ENCODE assay signal across 11 cellular contexts in the genomic region with DNA sequence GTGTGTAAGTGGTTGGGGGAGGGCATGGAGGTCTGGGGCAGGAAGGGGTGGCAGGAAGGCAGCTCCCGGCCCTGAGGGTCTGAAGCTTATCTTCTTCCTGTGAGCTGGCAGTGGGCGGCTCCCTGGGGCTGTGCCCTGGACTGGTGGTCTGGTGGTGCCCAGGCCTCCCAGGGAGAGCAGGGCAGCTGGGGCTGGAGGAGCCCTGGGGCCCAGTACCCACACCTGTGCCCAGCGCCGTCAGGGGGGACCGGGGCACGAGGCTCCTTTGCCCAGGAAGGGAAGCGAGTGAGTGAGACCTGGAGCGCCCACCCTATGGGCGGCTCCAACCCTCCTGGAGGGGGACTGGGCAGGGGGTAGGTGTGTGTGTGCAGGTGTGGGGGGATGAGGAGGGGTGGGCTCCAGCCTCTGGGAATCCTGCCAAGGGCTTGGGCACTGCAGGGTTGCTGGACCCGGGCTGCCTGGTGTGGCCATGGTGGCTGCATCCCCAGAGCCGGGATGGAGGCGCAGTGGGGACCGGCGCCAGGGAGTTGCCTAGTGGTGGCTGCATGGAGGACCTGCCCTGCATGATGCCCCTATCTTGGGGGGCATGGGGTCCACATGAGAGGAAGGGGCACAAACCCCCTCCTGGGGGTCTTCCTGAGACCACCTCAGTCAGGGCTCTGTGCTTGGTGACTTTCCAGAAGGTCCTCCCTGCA.
A peak's percentile ranks its signal among the peaks of the same experiment; 100 is the strongest.
DNase-seq lines count a peak whose midpoint lies in the region; TF ChIP-seq lines count a peak whose summit lies in the region.
"Had no signal": no experiment of that assay in that cellular context is flagged by ENCODE, and none has a peak within 500 bp of the region (broad histone marks: within the 10 kb centered on the region; RNA-seq: fewer than 3 reads in every experiment).

No MANE protein-coding gene starts in this region.

- peaks cover 6% of the 10 kb centered on the region for H3K4me1 Mint-ChIP-seq in activated T-cell treated with anti-CD3 and anti-CD28 coated beads, Interleukin-2, amount 50 U/mL, for 24 hours (ENCODE audit: low read depth)
- no peaks in the 10 kb centered on the region for H3K4me1 Mint-ChIP-seq in type B pancreatic cell (ENCODE audit: unreplicated experiment)
- H3K4me1 Mint-ChIP-seq: activated naive CD4-positive, alpha-beta T cell treated with anti-CD3 and anti-CD28 coated beads, Interleukin-2, amount 50 U/mL, for 24 hours had no signal

- H3K27ac Mint-ChIP-seq in activated T-cell treated with anti-CD3 and anti-CD28 coated beads, Interleukin-2, amount 50 U/mL, for 24 hours = peak overlapping the region; percentile 81
- H3K27ac Mint-ChIP-seq in type B pancreatic cell = no peak overlapping the region
- H3K27ac Mint-ChIP-seq: activated naive CD4-positive, alpha-beta T cell treated with anti-CD3 and anti-CD28 coated beads, Interleukin-2, amount 50 U/mL, for 24 hours; dendritic cell treated with granulocyte-macrophage colony-stimulating factor and Interleukin-4, amounts not matched to agents 40 ng/mL and 50 ng/mL, for 4 days had no signal

- CTCF ChIA-PET in HEK293T (lab: Yijun Ruan, JAX) = no interaction called here

- H3K27me3 Mint-ChIP-seq in activated T-cell treated with anti-CD3 and anti-CD28 coated beads, Interleukin-2, amount 50 U/mL, for 24 hours = peaks cover 19% of the 10 kb centered on the region
- no peaks in the 10 kb centered on the region for H3K27me3 Mint-ChIP-seq in type B pancreatic cell

- H3K4me3 Mint-ChIP-seq in activated T-cell treated with anti-CD3 and anti-CD28 coated beads, Interleukin-2, amount 50 U/mL, for 24 hours = peak overlapping the region; percentile 35
- H3K4me3 Mint-ChIP-seq in type B pancreatic cell = no peak overlapping the region
- H3K4me3 Mint-ChIP-seq: activated naive CD4-positive, alpha-beta T cell treated with anti-CD3 and anti-CD28 coated beads, Interleukin-2, amount 50 U/mL, for 24 hours; dendritic cell treated with granulocyte-macrophage colony-stimulating factor and Interleukin-4, amounts not matched to agents 40 ng/mL and 50 ng/mL, for 4 days had no signal

- TF ChIP-seq CTCF in type B pancreatic cell (conservative IDR thresholded peaks at IDR 0.05) = no peak

- no peaks in the 10 kb centered on the region for H3K9me3 Mint-ChIP-seq in activated T-cell treated with anti-CD3 and anti-CD28 coated beads, Interleukin-2, amount 50 U/mL, for 24 hours
- H3K9me3 Mint-ChIP-seq in type B pancreatic cell = no peaks in the 10 kb centered on the region
- H3K9me3 Mint-ChIP-seq: activated naive CD4-positive, alpha-beta T cell treated with anti-CD3 and anti-CD28 coated beads, Interleukin-2, amount 50 U/mL, for 24 hours; dendritic cell treated with granulocyte-macrophage colony-stimulating factor and Interleukin-4, amounts not matched to agents 40 ng/mL and 50 ng/mL, for 4 days had no signal

- DNase-seq in activated gamma-delta T cell treated with Interleukin-2 at 50 U/mL for 16 hours (peak; percentile 26), activated gamma-delta T cell (lab: John Stamatoyannopoulos, UW) (no peak), islet precursor cell (peak; percentile 31), type B pancreatic cell (ENCODE audit: extremely low spot score, unreplicated experiment) (peak; percentile 61), nucleus accumbens (lab: John Stamatoyannopoulos, UW) (no peak), HEK293T (ENCODE audit: extremely low spot score) (no peak), globus pallidus (ENCODE audit: low spot score) (no peak)
- peak; percentile 45 for DNase-seq in activated T-cell treated with anti-CD3 and anti-CD28 coated beads, Interleukin-2, amount 50 U/mL, for 24 hours
- DNase-seq: NCI-H1417 treated with DMSO at 0.1 percent for 48 hours had no signal

- no peaks in the 10 kb centered on the region for H3K36me3 Mint-ChIP-seq in activated T-cell treated with anti-CD3 and anti-CD28 coated beads, Interleukin-2, amount 50 U/mL, for 24 hours (ENCODE audit: low read depth)
- no peaks in the 10 kb centered on the region for H3K36me3 Mint-ChIP-seq in type B pancreatic cell
- H3K36me3 Mint-ChIP-seq: activated naive CD4-positive, alpha-beta T cell treated with anti-CD3 and anti-CD28 coated beads, Interleukin-2, amount 50 U/mL, for 24 hours had no signal

- POLR2A ChIA-PET in HEK293T (lab: Yijun Ruan, JAX) = no interaction called here

TF ChIP-seq in HEK293T, 16 proteins besides CTCF, POLR2A, EP300 and RAD21:
- TF ChIP-seq FOXA1 (IDR thresholded peaks at IDR 0.05) (no peak), HDGF (IDR thresholded peaks at IDR 0.05; ENCODE audit: borderline replicate concordance) (no peak), ARNT (IDR thresholded peaks at IDR 0.05) (no peak), SP1 (IDR thresholded peaks at IDR 0.05) (no peak), LEF1 (IDR thresholded peaks at IDR 0.05; ENCODE audit: borderline replicate concordance) (no peak), FOXM1 (IDR thresholded peaks at IDR 0.05; ENCODE audit: borderline replicate concordance) (no peak), BHLHE40 (IDR thresholded peaks at IDR 0.05; ENCODE audit: borderline replicate concordance) (no peak), TARDBP (IDR thresholded peaks at IDR 0.05) (no peak), ELF4 (IDR thresholded peaks at IDR 0.05) (no peak), L3MBTL2 (conservative IDR thresholded peaks at IDR 0.05) (no peak), FOXK2 (IDR thresholded peaks at IDR 0.05) (no peak), SUZ12 (IDR thresholded peaks at IDR 0.05) (no peak), ZNF384 (IDR thresholded peaks at IDR 0.05) (no peak), NFRKB (IDR thresholded peaks at IDR 0.05) (no peak), CTBP1 (IDR thresholded peaks at IDR 0.05; ENCODE audit: borderline replicate concordance) (no peak), PKNOX1 (IDR thresholded peaks at IDR 0.05) (no peak)

Comparison
In these comparisons a context has a peak if more than half of its experiments do, and no peak if none do; other contexts are left out.
1. DNase-seq: peak in activated gamma-delta T cell treated with Interleukin-2 at 50 U/mL for 16 hours (single experiment), activated T-cell treated with anti-CD3 and anti-CD28 coated beads, Interleukin-2, amount 50 U/mL, for 24 hours (single experiment), islet precursor cell (single experiment) and type B pancreatic cell (single experiment); none in activated gamma-delta T cell (single experiment), nucleus accumbens (0 of 56), HEK293T (single experiment) and globus pallidus (single experiment).